In the genomic region with DNA sequence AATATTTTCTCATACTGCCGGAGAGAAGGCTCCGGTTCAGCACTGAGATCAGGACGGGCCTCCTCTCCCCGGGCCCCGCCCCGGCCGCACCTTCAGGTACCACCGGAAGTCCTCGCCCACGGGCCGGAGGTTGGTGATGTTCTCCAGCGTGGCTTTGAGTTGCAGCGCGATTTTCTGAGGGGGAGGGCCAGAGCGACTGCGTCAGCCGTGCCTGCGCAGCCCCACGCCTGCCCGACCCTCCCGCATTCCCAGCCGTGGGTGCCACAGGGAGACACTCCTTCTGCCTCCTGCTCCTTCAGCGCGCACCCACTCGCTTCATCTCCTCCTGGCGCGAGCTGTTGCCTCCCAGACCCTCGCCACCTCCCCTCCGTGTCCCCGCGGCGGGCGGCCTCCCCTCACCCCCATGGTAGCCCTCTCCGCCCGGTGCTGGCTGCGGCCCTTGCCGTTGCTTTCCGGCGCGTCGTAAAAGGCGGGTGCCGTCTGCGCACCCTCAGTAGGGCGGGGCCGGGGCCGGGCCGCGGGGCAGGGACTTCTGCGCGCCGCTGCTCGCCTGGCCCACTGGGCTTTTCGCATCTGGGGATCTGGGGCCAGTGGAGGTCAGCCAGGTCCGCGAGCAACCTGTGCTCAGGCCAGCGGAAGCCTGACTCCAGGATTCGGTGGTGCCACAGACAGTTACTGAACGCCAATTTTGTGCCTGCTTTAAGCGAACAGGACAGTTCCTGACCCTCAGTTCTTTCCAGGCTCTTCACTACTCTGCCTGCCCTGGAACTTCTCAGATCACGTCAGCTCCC, we compare ENCODE assay signal across 8 cellular contexts. TPM values are rescaled to one million over a fixed set of nuclear protein-coding genes. Genes with fewer than 3 reads are reported as not detected.
A peak's percentile ranks its signal among the peaks of the same experiment; 100 is the strongest.
DNase-seq lines count a peak whose midpoint lies in the region; TF ChIP-seq lines count a peak whose summit lies in the region.

Gene CZIB, minus strand, starts transcription at position 464 of the 791 bp plus-strand sequence. Its CDS starts 59 bp downstream, at position 405.

- 2% methylated on average over 33 of the region's 61 CpGs for WGBS in suprapubic skin

- H3K9me3 ChIP-seq in SK-N-MC (ENCODE audit: low read depth, low read length), result no peaks in the 10 kb centered on the region
- no peaks in the 10 kb centered on the region for H3K9me3 ChIP-seq in suprapubic skin

- H3K27ac ChIP-seq in SK-N-MC (peak within 1 kb of the TSS; percentile 79), suprapubic skin (peak within 1 kb of the TSS; percentile 95)

- TF ChIP-seq POLR2A in suprapubic skin (IDR thresholded peaks at IDR 0.05), result peak; percentile 87 to 90

- peaks cover 11% of the 10 kb centered on the region; the same call in 1 of the 2 replicates for H3K36me3 ChIP-seq in SK-N-MC (ENCODE audit: insufficient read depth, low read length)
- H3K36me3 ChIP-seq in suprapubic skin, result peaks cover 22% of the 10 kb centered on the region

- DNase-seq in GM03348 (ENCODE audit: low spot score) (peak; percentile 97), HFF-Myc (ENCODE audit: extremely low read depth, low read depth) (peak; percentile 61), NAMALWA (ENCODE audit: low spot score) (peak; percentile 94), SK-N-MC (ENCODE audit: low read depth, low spot score) (peak; percentile 52), germinal center (ENCODE audit: low spot score) (peak; percentile 90), nucleus accumbens (lab: John Stamatoyannopoulos, UW) (peak in 55 of 56 donors; percentile 58 to 94 (median 87)), suprapubic skin (ENCODE audit: low spot score in 2 of 2) (peak; percentile 94 to 96)
- peak; percentile 97 for DNase-seq in activated naive CD4-positive, alpha-beta T cell treated with anti-CD3 and anti-CD28 coated beads, Interleukin-2, amount 50 U/mL, for 16 hours

- H3K4me3 ChIP-seq in HFF-Myc (replicated peaks; ENCODE audit: low read depth, low read length) (peak within 1 kb of the TSS; percentile 79), SK-N-MC (peak within 1 kb of the TSS; percentile 95), suprapubic skin (peak within 1 kb of the TSS; percentile 66)

- no peaks in the 10 kb centered on the region for H3K27me3 ChIP-seq in suprapubic skin

- no peak for TF ChIP-seq EP300 in suprapubic skin (IDR thresholded peaks at IDR 0.05)

- TF ChIP-seq CTCF in HFF-Myc (IDR thresholded peaks at IDR 0.05; ENCODE audit: low read depth, low read length, missing control alignments) (no peak), suprapubic skin (IDR thresholded peaks at IDR 0.05) (no peak)

- H3K9ac ChIP-seq in SK-N-MC (ENCODE audit: insufficient read length), result peak within 1 kb of the TSS; percentile 92

- H3K4me1 ChIP-seq in suprapubic skin, result peaks cover 19% of the 10 kb centered on the region

RNA-seq across cellular contexts. Expression of gene CZIB, which starts in this region (rescaled TPM):
- 10 to 100 TPM; 25.2 to 60.3 (median 33.8) TPM for total RNA-seq in suprapubic skin

Comparison
In these comparisons a context has a peak if more than half of its experiments do, and no peak if none do; other contexts are left out.
1. Peak in every context shown above with its lines: DNase-seq, H3K4me3 ChIP-seq and H3K27ac ChIP-seq.